Comparison of ENCODE assay signal across 22 cellular contexts in genomic region chr7:119256001-119256400, GRCh38.
"Had no signal": no experiment of that assay in that cellular context is flagged by ENCODE, and none has a peak within 500 bp of the region (broad histone marks: within the 10 kb centered on the region; RNA-seq: fewer than 3 reads in every experiment).

No MANE protein-coding gene starts in this region.

- ATAC-seq: body of pancreas; effector memory CD8-positive, alpha-beta T cell; gastrocnemius medialis had no signal

- DNase-seq: activated CD4-positive, alpha-beta memory T cell treated with anti-CD3 and anti-CD28 coated beads for 36 hours; activated CD4-positive, alpha-beta T cell treated with anti-CD3 and anti-CD28 coated beads, Interleukin-2, amount 10 ng/mL, durations not matched to agents 24 days and 14 days; activated CD4-positive, CD25-positive, alpha-beta regulatory T cell treated with anti-CD3 and anti-CD28 coated beads, Interleukin-2, amount 50 U/mL, for 72 hours; activated CD8-positive, alpha-beta memory T cell treated with anti-CD3 and anti-CD28 coated beads, Interleukin-2, amount 50 U/mL, for 4 hours; activated effector memory CD4-positive, alpha-beta T cell treated with anti-CD3 and anti-CD28 coated beads, Interleukin-2, amount 50 U/mL, for 16 hours; activated naive CD4-positive, alpha-beta T cell treated with anti-CD3 and anti-CD28 coated beads for 36 hours; activated naive CD8-positive, alpha-beta T cell treated with anti-CD3 and anti-CD28 coated beads for 36 hours; activated T-cell treated with anti-CD3 and anti-CD28 coated beads, Interleukin-2, amount 50 U/mL, for 1 hour; adrenal gland; aorta; body of pancreas; cortex of kidney; effector memory CD8-positive, alpha-beta T cell; erythroblast; gastrocnemius medialis; glutamatergic neuron; left ventricle myocardium inferior; naive B cell; nephron progenitor cell; ovary; stimulated activated CD4-positive, alpha-beta T cell treated with anti-CD3 and anti-CD28 coated beads, Interleukin-4, amount 100 ng/mL, for 1 hour; trophoblast cell had no signal
